9 cellular contexts compared by ENCODE assay signal in the genomic region with DNA sequence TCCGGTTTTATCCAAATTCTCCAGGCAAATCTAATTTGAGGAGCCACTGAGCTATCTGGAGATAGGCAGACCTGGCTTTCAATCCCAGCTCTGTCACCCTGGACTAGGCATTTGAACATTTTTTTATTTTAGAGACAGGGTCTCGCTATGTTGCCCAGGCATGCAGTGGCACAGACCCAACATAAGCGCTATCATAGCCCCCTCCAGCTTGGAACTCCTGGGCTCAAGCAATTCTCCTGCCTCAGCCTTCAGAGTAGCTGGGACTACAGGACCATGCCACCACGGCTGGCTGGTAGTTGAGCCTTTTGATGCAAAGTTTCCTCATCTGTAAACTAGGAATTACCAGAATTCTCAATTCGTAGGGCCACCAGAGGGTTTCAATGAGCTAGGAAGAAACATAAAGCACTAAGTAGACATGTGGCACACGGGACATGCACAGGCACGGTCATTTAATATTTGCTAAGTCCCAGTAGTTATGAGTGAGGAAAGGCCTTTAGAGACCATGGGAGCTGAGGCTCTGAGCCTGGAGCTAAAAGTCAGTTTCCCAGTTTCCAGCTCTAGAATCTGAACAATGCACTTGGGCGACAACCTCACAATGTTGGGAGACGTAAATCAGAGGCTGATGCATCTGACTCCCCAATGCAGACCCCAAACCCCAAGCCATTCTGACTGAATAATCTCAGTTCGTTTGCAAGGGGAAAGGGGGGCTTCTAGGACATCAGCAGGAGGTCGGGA. TPM values are rescaled to one million over a fixed set of nuclear protein-coding genes. Genes with fewer than 3 reads are reported as not detected.
DNase-seq lines count a peak whose midpoint lies in the region; ATAC-seq and TF ChIP-seq lines count a peak whose summit lies in the region.
"Had no signal": no experiment of that assay in that cellular context is flagged by ENCODE, and none has a peak within 500 bp of the region (broad histone marks: within the 10 kb centered on the region; RNA-seq: fewer than 3 reads in every experiment).

No MANE protein-coding gene starts in this region.

- peak overlapping the region in 1 of 2 donors; percentile 100 for H3K27ac ChIP-seq in breast epithelium
- H3K27ac ChIP-seq in upper lobe of left lung: peak overlapping the region in 3 of 4 donors; percentile 83 to 100 (median 100)

- H3K4me1 ChIP-seq in breast epithelium (peaks cover 0 to 19% of the 10 kb centered on the region in 2 donors), upper lobe of left lung (peaks cover 20 to 33% (median 23%) of the 10 kb centered on the region in 4 donors)

- no peaks in the 10 kb centered on the region for H3K9me3 ChIP-seq in breast epithelium
- no peaks in the 10 kb centered on the region for H3K9me3 ChIP-seq in upper lobe of left lung

- 50 to 63% methylated on average over 9 to 11 of the region's 11 CpGs for WGBS in upper lobe of left lung, 2 donors

- peak overlapping the region; percentile 94 for H3K4me3 Mint-ChIP-seq in activated naive CD4-positive, alpha-beta T cell treated with anti-CD3 and anti-CD28 coated beads for 36 hours
- H3K4me3 Mint-ChIP-seq in memory B cell: peak overlapping the region; percentile 91

- TF ChIP-seq EP300 in upper lobe of left lung (IDR thresholded peaks at IDR 0.05): no peak

- intact Hi-C loops in activated naive CD4-positive, alpha-beta T cell treated with anti-CD3 and anti-CD28 coated beads for 36 hours (cut with micrococcal nuclease): loop anchor here (2.0 to 5.0 kb wide), 3 partner anchors 93 to 129 kb away; partner anchors contain the start of gene KCTD5
- intact Hi-C loops in breast epithelium (cut with DNase I; ENCODE audit: low total_unique reads): no loop called here

- no peaks in the 10 kb centered on the region for H3K27me3 Mint-ChIP-seq in activated naive CD4-positive, alpha-beta T cell treated with anti-CD3 and anti-CD28 coated beads for 36 hours (ENCODE audit: low read depth)
- no peaks in the 10 kb centered on the region for H3K27me3 Mint-ChIP-seq in memory B cell

- H3K4me1 Mint-ChIP-seq in activated naive CD4-positive, alpha-beta T cell treated with anti-CD3 and anti-CD28 coated beads for 36 hours (ENCODE audit: low read depth): peaks cover 32% of the 10 kb centered on the region
- peaks cover 26% of the 10 kb centered on the region for H3K4me1 Mint-ChIP-seq in memory B cell

- no peak for DNase-seq in activated naive CD4-positive, alpha-beta T cell treated with anti-CD3 and anti-CD28 coated beads for 36 hours
- DNase-seq in activated naive CD4-positive, alpha-beta T cell treated with Interleukin-2 at 50 U/mL for 16 hours: no peak
- DNase-seq in breast epithelium (ENCODE audit: low spot score in 2 of 2): no peak
- DNase-seq in memory B cell (ENCODE audit: low spot score in 2 of 2): no peak
- no peak for DNase-seq in upper lobe of left lung
- no peak for DNase-seq in amniotic stem cell (lab: John Stamatoyannopoulos, UW)
- DNase-seq in activated CD4-positive, alpha-beta T cell treated with anti-CD3 and anti-CD28 coated beads, Interleukin-2, amount 50 U/mL, for 1 hour: no peak
- DNase-seq in AG08395 (ENCODE audit: low spot score): no peak

- H3K36me3 ChIP-seq in breast epithelium: no peaks in the 10 kb centered on the region
- peaks cover 6 to 45% (median 25%) of the 10 kb centered on the region in 4 donors for H3K36me3 ChIP-seq in upper lobe of left lung

- TF ChIP-seq CTCF in breast epithelium (IDR thresholded peaks at IDR 0.05): no peak
- no peak for TF ChIP-seq CTCF in upper lobe of left lung (IDR thresholded peaks at IDR 0.05)

- H3K27ac Mint-ChIP-seq in activated naive CD4-positive, alpha-beta T cell treated with anti-CD3 and anti-CD28 coated beads for 36 hours: peak overlapping the region; percentile 85
- peak overlapping the region; percentile 82 for H3K27ac Mint-ChIP-seq in memory B cell

- ATAC-seq in memory B cell (ENCODE audit: low read depth) (no peak), upper lobe of left lung (ENCODE audit: low FRiP score in 2 of 2) (no peak)

- CTCF ChIA-PET in activated naive CD4-positive, alpha-beta T cell treated with anti-CD3 and anti-CD28 coated beads for 36 hours (lab: Charles Lee): interaction anchor here (0.5 to 1.4 kb wide), 3 partner anchors 19 to 581 kb away, joined by 3 to 5 read pairs (median 3); no protein-coding TSS in a partner anchor

- TF ChIP-seq POLR2A in breast epithelium (IDR thresholded peaks at IDR 0.05) (no peak), upper lobe of left lung (IDR thresholded peaks at IDR 0.05) (no peak)

- H3K4me3 ChIP-seq in breast epithelium (peak overlapping the region; percentile 90 to 94 (median 92)), upper lobe of left lung (peak overlapping the region; percentile 45 to 97 (median 96))

- peaks cover 16% of the 10 kb centered on the region for H3K36me3 Mint-ChIP-seq in activated naive CD4-positive, alpha-beta T cell treated with anti-CD3 and anti-CD28 coated beads for 36 hours (ENCODE audit: low read depth)
- peaks cover 7% of the 10 kb centered on the region for H3K36me3 Mint-ChIP-seq in memory B cell

- H3K27me3 ChIP-seq in breast epithelium: no peaks in the 10 kb centered on the region
- H3K27me3 ChIP-seq in upper lobe of left lung: no peaks in the 10 kb centered on the region

- no peaks in the 10 kb centered on the region for H3K9me3 Mint-ChIP-seq in activated naive CD4-positive, alpha-beta T cell treated with anti-CD3 and anti-CD28 coated beads for 36 hours
- H3K9me3 Mint-ChIP-seq in memory B cell: no peaks in the 10 kb centered on the region

RNA-seq across cellular contexts. Expression of gene ELOB, which starts 1.1 kb away (rescaled TPM):
- 100 to 1,000 TPM; 177 to 189 TPM for total RNA-seq in activated naive CD4-positive, alpha-beta T cell treated with anti-CD3 and anti-CD28 coated beads for 36 hours
- 100 to 1,000 TPM; 147 to 292 (median 230) TPM for total RNA-seq in breast epithelium
- total RNA-seq in upper lobe of left lung: 100 to 1,000 TPM in 5 of 6 donors, 10 to 100 TPM in 1; 73.3 to 245 (median 145) TPM

RNA-seq across cellular contexts. Expression of gene PRSS33, which starts 11.4 kb away (rescaled TPM):
- under 1 TPM; 0.12 to 0.17 TPM for total RNA-seq in activated naive CD4-positive, alpha-beta T cell treated with anti-CD3 and anti-CD28 coated beads for 36 hours
- total RNA-seq in breast epithelium: not detected
- total RNA-seq in upper lobe of left lung: under 1 TPM in 2 of 6 donors, not detected in 4; 0.20 to 0.92 TPM
- total RNA-seq: LHCN-M2 had no signal

RNA-seq across cellular contexts. Expression of gene PRSS41, which starts 22.3 kb away (rescaled TPM):
- not detected for total RNA-seq in activated naive CD4-positive, alpha-beta T cell treated with anti-CD3 and anti-CD28 coated beads for 36 hours
- total RNA-seq in breast epithelium (not detected), upper lobe of left lung (under 1 TPM in 2 of 6 donors, not detected in 4; 0.57 to 0.78 TPM)
- total RNA-seq: LHCN-M2 had no signal

RNA-seq across cellular contexts. Expression of gene SRRM2, which starts 23.5 kb away (rescaled TPM):
- total RNA-seq in activated naive CD4-positive, alpha-beta T cell treated with anti-CD3 and anti-CD28 coated beads for 36 hours: 100 to 1,000 TPM; 607 to 649 TPM
- 100 to 1,000 TPM; 229 to 416 (median 388) TPM for total RNA-seq in breast epithelium
- 1,000 to 10,000 TPM in 2 of 6 donors, 100 to 1,000 TPM in 4; 317 to 3,815 (median 582) TPM for total RNA-seq in upper lobe of left lung

RNA-seq across cellular contexts. Expression of gene PRSS21, which starts 41.1 kb away (rescaled TPM):
- total RNA-seq in activated naive CD4-positive, alpha-beta T cell treated with anti-CD3 and anti-CD28 coated beads for 36 hours: 1 to 10 TPM; 3.3 to 4.1 TPM
- total RNA-seq in breast epithelium (1 to 10 TPM in 2 of 3 donors, not detected in 1; 2.9 to 4.9 TPM), upper lobe of left lung (10 to 100 TPM in 3 of 6 donors, 1 to 10 TPM in 2, not detected in 1; 1.2 to 16.2 (median 14.5) TPM)
- total RNA-seq: LHCN-M2 had no signal
